1 cellular context compared by ENCODE assay signal in the genomic region with DNA sequence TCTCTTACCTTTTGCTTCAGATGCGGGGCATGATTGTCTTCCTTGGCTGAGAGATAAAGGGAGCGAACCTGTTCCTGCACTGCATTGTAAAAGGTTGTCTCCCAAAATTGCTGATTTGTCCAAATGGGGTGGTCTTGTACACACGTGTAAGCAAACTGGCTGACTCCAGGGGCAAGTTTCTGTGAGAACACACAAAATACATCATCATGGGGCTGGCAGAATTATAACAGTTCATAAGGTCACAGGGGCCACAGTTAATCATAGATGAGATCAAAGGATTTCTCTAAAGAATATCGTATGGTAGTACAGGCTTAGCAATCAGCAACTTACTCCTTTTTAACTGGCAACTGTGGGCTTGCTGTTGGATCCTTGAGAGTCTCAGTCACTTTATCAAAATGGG.
TF ChIP-seq lines count a peak whose summit lies in the region.

No MANE protein-coding gene starts in this region.

TF ChIP-seq in IMR-90, 13 proteins besides CTCF, POLR2A, EP300 and RAD21 (continued from another document):
- TF ChIP-seq ELK1 (IDR thresholded peaks at IDR 0.05; ENCODE audit: borderline replicate concordance, low read depth, low read length) (no peak), CHD1 (IDR thresholded peaks at IDR 0.05; ENCODE audit: low read depth, low read length) (no peak), MAZ (IDR thresholded peaks at IDR 0.05; ENCODE audit: borderline replicate concordance, low read depth, low read length) (no peak), MXI1 (IDR thresholded peaks at IDR 0.05; ENCODE audit: borderline replicate concordance, low read depth, low read length) (no peak), NFE2L2 (IDR thresholded peaks at IDR 0.05; ENCODE audit: low read depth, low read length) (no peak), RFX5 (IDR thresholded peaks at IDR 0.05; ENCODE audit: low read depth, low read length) (no peak)
